In genomic region chr5:17187401-17187800, GRCh38 we compare ENCODE assay signal across 1 cellular context.
TF ChIP-seq lines count a peak whose summit lies in the region.

No MANE protein-coding gene starts in this region.

TF ChIP-seq in H1, 55 proteins besides CTCF, POLR2A, EP300 and RAD21:
- TF ChIP-seq KDM1A (IDR thresholded peaks at IDR 0.05; ENCODE audit: borderline replicate concordance, low read length) (no peak), SIN3A (conservative IDR thresholded peaks at IDR 0.05 in 1 of 2, IDR thresholded peaks at IDR 0.05 in 1 of 2; ENCODE audit: low read depth in 1 of 2, low read length in 2 of 2) (no peak), EZH2 (IDR thresholded peaks at IDR 0.05; ENCODE audit: low read depth, low read length, severe bottlenecking) (no peak), SUZ12 (IDR thresholded peaks at IDR 0.05; ENCODE audit: low read length) (no peak), RBBP5 (IDR thresholded peaks at IDR 0.05; ENCODE audit: borderline replicate concordance, low read depth, low read length) (no peak), CHD7 (IDR thresholded peaks at IDR 0.05; ENCODE audit: insufficient replicate concordance, low read length) (no peak), ZNF274 (IDR thresholded peaks at IDR 0.05; ENCODE audit: borderline replicate concordance, extremely low read depth, low read length) (no peak), BCL11A (IDR thresholded peaks at IDR 0.05; ENCODE audit: low read depth in 2 of 2, low read length in 2 of 2) (no peak), SRF (IDR thresholded peaks at IDR 0.05; ENCODE audit: low read depth, low read length) (no peak), CBX8 (IDR thresholded peaks at IDR 0.05; ENCODE audit: borderline replicate concordance, low read depth, low read length) (no peak), CHD1 (IDR thresholded peaks at IDR 0.05; ENCODE audit: low read depth, low read length) (no peak), POLR2AphosphoS5 (IDR thresholded peaks at IDR 0.05; ENCODE audit: low read depth, low read length) (no peak), TAF1 (IDR thresholded peaks at IDR 0.05; ENCODE audit: low read depth, low read length) (no peak), USF2 (IDR thresholded peaks at IDR 0.05; ENCODE audit: low read length) (no peak), E2F6 (IDR thresholded peaks at IDR 0.05) (no peak), ATF3 (IDR thresholded peaks at IDR 0.05; ENCODE audit: insufficient read depth, low read depth, low read length) (no peak), NANOG (IDR thresholded peaks at IDR 0.05; ENCODE audit: insufficient read depth, low read depth, low read length, poor library complexity, severe bottlenecking) (no peak)
TF ChIP-seq in H1: peak in this region for 0.
